ENCODE assay signal across 2 cellular contexts in genomic region chr6:163863565-163863964, GRCh38.
TF ChIP-seq lines count a peak whose summit lies in the region.

No MANE protein-coding gene starts in this region.

TF ChIP-seq in IMR-90, 13 proteins besides CTCF, POLR2A, EP300 and RAD21:
- TF ChIP-seq SMC3 (IDR thresholded peaks at IDR 0.05; ENCODE audit: low read depth, low read length) = no peak
- TF ChIP-seq MAZ (IDR thresholded peaks at IDR 0.05; ENCODE audit: borderline replicate concordance, low read depth, low read length) = no peak
- no peak for TF ChIP-seq CHD1 (IDR thresholded peaks at IDR 0.05; ENCODE audit: low read depth, low read length)
- no peak for TF ChIP-seq MXI1 (IDR thresholded peaks at IDR 0.05; ENCODE audit: borderline replicate concordance, low read depth, low read length)
- TF ChIP-seq CEBPB (IDR thresholded peaks at IDR 0.05; ENCODE audit: low read depth, low read length) = no peak
- no peak for TF ChIP-seq RCOR1 (IDR thresholded peaks at IDR 0.05; ENCODE audit: insufficient replicate concordance, low read length)
- no peak for TF ChIP-seq NFE2L2 (IDR thresholded peaks at IDR 0.05; ENCODE audit: low read depth, low read length)
- no peak for TF ChIP-seq MAFK (IDR thresholded peaks at IDR 0.05; ENCODE audit: low read depth, low read length)
- TF ChIP-seq ELK1 (IDR thresholded peaks at IDR 0.05; ENCODE audit: borderline replicate concordance, low read depth, low read length) = no peak
- no peak for TF ChIP-seq FOS (IDR thresholded peaks at IDR 0.05; ENCODE audit: low read depth, low read length)
- TF ChIP-seq USF2 (IDR thresholded peaks at IDR 0.05; ENCODE audit: low read depth, low read length) = no peak
- TF ChIP-seq BHLHE40 (IDR thresholded peaks at IDR 0.05; ENCODE audit: low read depth, low read length) = no peak
- no peak for TF ChIP-seq RFX5 (IDR thresholded peaks at IDR 0.05; ENCODE audit: low read depth, low read length)
TF ChIP-seq in IMR-90: peak in this region for 0.

TF ChIP-seq in H1, 55 proteins besides CTCF, POLR2A, EP300 and RAD21:
- TF ChIP-seq CBX8 (IDR thresholded peaks at IDR 0.05; ENCODE audit: borderline replicate concordance, low read depth, low read length) (no peak), BCL11A (IDR thresholded peaks at IDR 0.05; ENCODE audit: low read depth in 2 of 2, low read length in 2 of 2) (no peak), JUND (IDR thresholded peaks at IDR 0.05; ENCODE audit: low read length) (no peak), RFX5 (IDR thresholded peaks at IDR 0.05; ENCODE audit: borderline replicate concordance, low read depth, low read length) (no peak), SRF (IDR thresholded peaks at IDR 0.05; ENCODE audit: low read depth, low read length) (no peak), CBX5 (IDR thresholded peaks at IDR 0.05; ENCODE audit: low read depth, low read length) (no peak), NANOG (IDR thresholded peaks at IDR 0.05; ENCODE audit: insufficient read depth, low read depth, low read length, poor library complexity, severe bottlenecking) (no peak)
TF ChIP-seq in H1: peak in this region for 0.
